In the genomic region with DNA sequence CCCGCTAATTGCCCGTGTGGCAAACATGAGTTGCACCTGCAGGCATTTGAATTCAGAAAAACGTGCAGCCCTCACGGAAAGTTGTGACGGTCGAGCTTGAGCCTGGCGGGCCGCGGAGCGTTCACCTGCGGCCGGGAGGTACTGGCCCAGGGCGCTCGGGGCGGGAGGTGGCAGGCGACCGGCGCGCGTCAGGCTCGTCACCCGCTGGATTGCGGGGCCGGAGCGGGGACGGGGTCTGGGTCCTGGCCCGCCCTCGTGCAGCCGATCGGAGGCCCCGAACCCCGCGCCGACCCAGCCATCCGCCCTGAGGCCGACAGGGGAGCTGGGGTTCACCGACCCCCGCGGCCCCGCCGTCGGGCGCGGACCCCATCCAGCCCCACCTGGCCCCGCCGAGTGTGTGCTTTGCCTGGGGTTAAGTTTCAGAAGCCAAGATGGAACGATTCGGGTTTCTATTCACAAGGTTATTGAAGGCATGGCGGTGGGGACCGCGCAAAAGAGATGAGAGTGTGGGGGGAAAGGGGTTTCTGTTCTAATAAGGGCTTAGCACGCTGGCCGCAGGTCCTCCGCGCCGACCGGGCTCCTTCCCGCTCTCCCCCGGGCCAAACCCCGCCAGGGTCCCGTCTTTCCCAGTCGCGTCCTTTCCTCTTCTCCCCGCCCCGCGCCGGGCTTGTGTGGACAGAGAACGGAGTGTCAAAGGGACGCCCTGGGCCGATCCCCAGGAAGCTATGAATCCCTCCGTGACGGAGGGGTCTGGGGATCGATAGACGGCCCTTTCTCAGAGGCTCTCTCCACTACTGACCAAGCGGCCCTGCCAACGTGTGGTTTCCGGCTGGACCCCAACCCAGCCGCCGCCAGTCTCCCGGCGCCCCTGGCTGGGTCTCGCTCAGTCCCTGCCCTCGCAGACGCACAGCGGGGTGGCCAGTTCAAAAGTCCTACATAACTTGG, we compare ENCODE assay signal across 8 cellular contexts. TPM values are rescaled to one million over a fixed set of nuclear protein-coding genes. Genes with fewer than 3 reads are reported as not detected.
DNase-seq lines count a peak whose midpoint lies in the region; ATAC-seq and TF ChIP-seq lines count a peak whose summit lies in the region.

No MANE protein-coding gene starts in this region.

- H3K4me3 ChIP-seq in fibroblast of mammary gland (ENCODE audit: control insufficient read depth, low read depth, low read length): peak overlapping the region; percentile 48
- peak overlapping the region; percentile 38 to 80 for H3K4me3 ChIP-seq in aorta (ENCODE audit: low read length in 2 of 2)

- peaks cover 29 to 36% of the 10 kb centered on the region in 2 donors for H3K4me1 Mint-ChIP-seq in natural killer cell treated with Interleukin-12 subunit alpha and Interleukin-12 subunit beta and Interleukin-15 and Interleukin-18, amount 100 ng/mL, for 72 hours (ENCODE audit: low read depth in 2 of 2)

- H3K9me3 Mint-ChIP-seq in natural killer cell treated with Interleukin-12 subunit alpha and Interleukin-12 subunit beta and Interleukin-15 and Interleukin-18, amount 100 ng/mL, for 72 hours: no peaks in the 10 kb centered on the region

- no peak for ATAC-seq in natural killer cell treated with Interleukin-12 subunit alpha and Interleukin-12 subunit beta and Interleukin-15 and Interleukin-18, amount 100 ng/mL, for 72 hours
- ATAC-seq in aorta (ENCODE audit: low FRiP score): peak; percentile 31

- H3K4me3 Mint-ChIP-seq in natural killer cell treated with Interleukin-12 subunit alpha and Interleukin-12 subunit beta and Interleukin-15 and Interleukin-18, amount 100 ng/mL, for 72 hours: peak overlapping the region; percentile 94

- peaks cover 0 to 3% of the 10 kb centered on the region in 2 donors for H3K4me1 ChIP-seq in aorta (ENCODE audit: control insufficient read depth in 1 of 2, insufficient read depth in 2 of 2, low read length in 2 of 2)

- intact Hi-C loops in aorta (cut with DNase I): loop anchor here (2.0 to 10.0 kb wide), 7 partner anchors 73 to 386 kb away; no protein-coding TSS in a partner anchor

- peak; percentile 81 for DNase-seq in ELF-1 (ENCODE audit: low read depth, low spot score)
- DNase-seq in NCI-H146 treated with DMSO at 0.1 percent for 48 hours (lab: John Stamatoyannopoulos, UW; ENCODE audit: unreplicated experiment): peak; percentile 73
- DNase-seq in activated T-cell treated with anti-CD3 and anti-CD28 coated beads for 4 hours: peak; percentile 15
- DNase-seq in fibroblast of mammary gland (ENCODE audit: low read depth): no peak
- peak; percentile 64 for DNase-seq in natural killer cell treated with Interleukin-12 subunit alpha and Interleukin-12 subunit beta and Interleukin-15 and Interleukin-18, amount 100 ng/mL, for 72 hours (ENCODE audit: low spot score)
- DNase-seq in aorta: peak; percentile 73 to 87
- no peak for DNase-seq in A172 (ENCODE audit: low spot score)
- DNase-seq in NCI-H1092 (lab: John Stamatoyannopoulos, UW): no peak

- H3K36me3 ChIP-seq in aorta (ENCODE audit: control insufficient read depth in 1 of 2, insufficient read depth in 2 of 2, low read length in 1 of 2): no peaks in the 10 kb centered on the region

- H3K27ac Mint-ChIP-seq in natural killer cell treated with Interleukin-12 subunit alpha and Interleukin-12 subunit beta and Interleukin-15 and Interleukin-18, amount 100 ng/mL, for 72 hours: no peak overlapping the region

- peak overlapping the region; percentile 76 to 100 for H3K27ac ChIP-seq in aorta (ENCODE audit: low read depth in 1 of 2, low read length in 2 of 2)

- no peaks in the 10 kb centered on the region for H3K36me3 Mint-ChIP-seq in natural killer cell treated with Interleukin-12 subunit alpha and Interleukin-12 subunit beta and Interleukin-15 and Interleukin-18, amount 100 ng/mL, for 72 hours

- no peak for TF ChIP-seq CTCF in fibroblast of mammary gland (conservative IDR thresholded peaks at IDR 0.05; ENCODE audit: control insufficient read depth, insufficient read depth, low read depth, low read length)

- no peaks in the 10 kb centered on the region for H3K9me3 ChIP-seq in aorta (ENCODE audit: control insufficient read depth, low read length)

- 0 to 1% methylated on average over 85 of the region's 85 CpGs for WGBS in aorta, 2 donors

- peaks cover 24 to 48% of the 10 kb centered on the region in 2 donors for H3K27me3 Mint-ChIP-seq in natural killer cell treated with Interleukin-12 subunit alpha and Interleukin-12 subunit beta and Interleukin-15 and Interleukin-18, amount 100 ng/mL, for 72 hours

- H3K27me3 ChIP-seq in aorta (ENCODE audit: control insufficient read depth in 1 of 2, insufficient read depth in 2 of 2, low read length in 1 of 2): no peaks in the 10 kb centered on the region

RNA-seq across cellular contexts. Expression of a gene that starts 1.6 kb away (rescaled TPM):
- under 1 TPM in 1 of 2 donors, not detected in 1; 0.10 TPM for total RNA-seq in natural killer cell treated with Interleukin-12 subunit alpha and Interleukin-12 subunit beta and Interleukin-15 and Interleukin-18, amount 100 ng/mL, for 72 hours
- 10 to 100 TPM; 19.1 to 23.9 TPM for total RNA-seq in aorta
- polyA plus RNA-seq in aorta: 10 to 100 TPM; 25.0 to 46.1 TPM
- total RNA-seq in A172 (2014; rRNA removed; shearing (Covaris generic)): not detected in 2 replicates

RNA-seq across cellular contexts. Expression of a gene that starts 42.9 kb away (rescaled TPM):
- total RNA-seq in natural killer cell treated with Interleukin-12 subunit alpha and Interleukin-12 subunit beta and Interleukin-15 and Interleukin-18, amount 100 ng/mL, for 72 hours: 10 to 100 TPM; 41.4 to 63.9 TPM
- total RNA-seq in aorta: 10 to 100 TPM; 57.1 to 82.1 TPM
- 10 to 100 TPM; 12.3 to 23.6 TPM for polyA plus RNA-seq in aorta
- total RNA-seq in A172 (2014; rRNA removed; shearing (Covaris generic)): 5.9 and 9.9 TPM in 2 replicates

Comparison
In these comparisons a context has a peak if more than half of its experiments do, and no peak if none do; other contexts are left out.
1. DNase-seq: peak in ELF-1 (single experiment), NCI-H146 treated with DMSO at 0.1 percent for 48 hours (single experiment), activated T-cell treated with anti-CD3 and anti-CD28 coated beads for 4 hours (single experiment), natural killer cell treated with Interleukin-12 subunit alpha and Interleukin-12 subunit beta and Interleukin-15 and Interleukin-18, amount 100 ng/mL, for 72 hours (single experiment) and aorta (2 of 2); none in fibroblast of mammary gland (single experiment), A172 (single experiment) and NCI-H1092 (single experiment).
2. RNA of a gene that starts 1.6 kb away (total RNA-seq): 19.1 to 23.9 TPM in aorta; 0.10 TPM in natural killer cell treated with Interleukin-12 subunit alpha and Interleukin-12 subunit beta and Interleukin-15 and Interleukin-18, amount 100 ng/mL, for 72 hours and not detected in A172; every median in the first group is over 10 times any median in the second.